ENCODE assay signal across 11 cellular contexts in the genomic region with DNA sequence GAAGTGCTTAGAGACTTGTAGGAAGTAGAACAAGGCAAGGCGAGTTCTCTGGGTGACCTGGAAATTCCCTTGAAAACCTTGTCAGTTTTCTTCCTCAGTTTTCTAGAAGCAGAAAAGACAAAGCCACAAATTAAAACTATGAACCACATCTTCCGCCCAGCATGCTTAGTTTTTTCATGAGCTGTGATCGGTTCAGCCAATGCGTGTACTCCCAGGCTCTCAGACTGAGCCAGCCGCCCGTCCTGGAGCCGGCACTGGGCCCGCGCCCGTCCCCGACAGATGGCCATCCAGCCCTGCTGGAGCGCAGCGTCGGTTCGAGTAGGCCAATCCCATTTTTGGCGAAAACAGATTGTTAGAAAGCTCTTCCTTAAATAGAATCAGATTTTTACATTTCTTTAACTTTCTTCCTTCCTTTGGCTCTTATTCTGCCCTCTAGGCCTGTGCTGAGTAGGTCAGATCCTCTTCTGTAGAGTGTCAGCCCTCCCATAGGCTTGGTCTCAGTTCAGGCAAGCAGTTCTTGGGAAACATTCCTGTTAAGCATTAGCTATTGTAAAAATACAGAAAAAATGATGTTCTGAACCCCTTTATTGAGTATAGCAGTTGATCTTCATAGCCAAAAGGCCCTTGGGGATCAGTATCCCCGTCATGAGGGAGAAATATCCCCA.
DNase-seq lines count a peak whose midpoint lies in the region; ATAC-seq and TF ChIP-seq lines count a peak whose summit lies in the region.
"Had no signal": no experiment of that assay in that cellular context is flagged by ENCODE, and none has a peak within 500 bp of the region (broad histone marks: within the 10 kb centered on the region; RNA-seq: fewer than 3 reads in every experiment).

No MANE protein-coding gene starts in this region.

- H4K20me1 ChIP-seq in fibroblast of lung (ENCODE audit: control insufficient read depth, extremely low read depth, insufficient read depth, low read length) = no peaks in the 10 kb centered on the region

- peaks cover 4% of the 10 kb centered on the region for H3K4me1 ChIP-seq in fibroblast of lung (ENCODE audit: control insufficient read depth, extremely low read depth, insufficient read depth, low read length)

- no peak overlapping the region for H3K4me3 ChIP-seq in fibroblast of lung (replicated peaks in 1 of 4; ENCODE audit: control extremely low read depth in 1 of 4, insufficient read depth in 1 of 4, low read depth in 3 of 4, low read length in 4 of 4)

- H3K4me2 ChIP-seq in fibroblast of lung (ENCODE audit: extremely low read depth, insufficient read depth, low read length) = no peak overlapping the region

- no peaks in the 10 kb centered on the region for H3K9me3 ChIP-seq in fibroblast of lung (ENCODE audit: control insufficient read depth, insufficient read depth, low read depth, low read length)
- H3K9me3 ChIP-seq: lower lobe of right lung had no signal

- ATAC-seq in activated CD4-positive, CD25-positive, alpha-beta regulatory T cell treated with anti-CD3 and anti-CD28 coated beads, Interleukin-2, amount 50 U/mL, for 24 hours = peak; percentile 11 to 14
- ATAC-seq in GM18520 (IDR thresholded peaks at IDR 0.05; ENCODE audit: unreplicated experiment) (no peak), HG02970 (IDR thresholded peaks at IDR 0.05; ENCODE audit: low FRiP score, unreplicated experiment) (no peak), HG03159 (IDR thresholded peaks at IDR 0.05; ENCODE audit: unreplicated experiment) (no peak)
- ATAC-seq: lower lobe of right lung had no signal

- no peak overlapping the region for H2AFZ ChIP-seq in fibroblast of lung (ENCODE audit: low read length)

- DNase-seq in activated CD4-positive, CD25-positive, alpha-beta regulatory T cell treated with anti-CD3 and anti-CD28 coated beads, Interleukin-2, amount 50 U/mL, for 72 hours = no peak
- DNase-seq in activated T-cell treated with anti-CD3 and anti-CD28 coated beads, Interleukin-2, amount 50 U/mL, for 48 hours = peak; percentile 45 to 49
- no peak for DNase-seq in fibroblast of lung (ENCODE audit: low read depth in 2 of 2)
- peak; percentile 25 for DNase-seq in stimulated activated naive CD4-positive, alpha-beta T cell treated with Interleukin-2 at 50 U/mL for 16 hours (lab: John Stamatoyannopoulos, UW)
- DNase-seq: DMS79, lower lobe of right lung, SHP77 treated with DMSO at 0.1 percent for 48 hours had no signal

- no peak overlapping the region for H3K9ac ChIP-seq in fibroblast of lung (ENCODE audit: insufficient read depth, low read length)

- H3K27me3 ChIP-seq in fibroblast of lung (ENCODE audit: control insufficient read depth, insufficient read depth, low read length) = no peaks in the 10 kb centered on the region

- TF ChIP-seq CTCF in fibroblast of lung (conservative IDR thresholded peaks at IDR 0.05 in 1 of 2, IDR thresholded peaks at IDR 0.05 in 1 of 2; ENCODE audit: low read depth in 1 of 2, low read length in 2 of 2) = no peak

- H3K27ac ChIP-seq in fibroblast of lung (ENCODE audit: insufficient read depth, low read length) = peak overlapping the region; percentile 22

- H3K36me3 ChIP-seq in fibroblast of lung (ENCODE audit: control insufficient read depth, insufficient read depth, low read length) = no peaks in the 10 kb centered on the region

- no peaks in the 10 kb centered on the region for H3K79me2 ChIP-seq in fibroblast of lung (ENCODE audit: control insufficient read depth, insufficient read depth, low read length)

Comparison
In these comparisons a context has a peak if more than half of its experiments do, and no peak if none do; other contexts are left out.
1. ATAC-seq: peak in activated CD4-positive, CD25-positive, alpha-beta regulatory T cell treated with anti-CD3 and anti-CD28 coated beads, Interleukin-2, amount 50 U/mL, for 24 hours (2 of 2); none in GM18520 (single experiment), HG02970 (single experiment) and HG03159 (single experiment).
2. DNase-seq: peak in activated T-cell treated with anti-CD3 and anti-CD28 coated beads, Interleukin-2, amount 50 U/mL, for 48 hours (2 of 2) and stimulated activated naive CD4-positive, alpha-beta T cell treated with Interleukin-2 at 50 U/mL for 16 hours (single experiment); none in activated CD4-positive, CD25-positive, alpha-beta regulatory T cell treated with anti-CD3 and anti-CD28 coated beads, Interleukin-2, amount 50 U/mL, for 72 hours (single experiment) and fibroblast of lung (0 of 2).